27 cellular contexts compared by ENCODE assay signal in the genomic region with DNA sequence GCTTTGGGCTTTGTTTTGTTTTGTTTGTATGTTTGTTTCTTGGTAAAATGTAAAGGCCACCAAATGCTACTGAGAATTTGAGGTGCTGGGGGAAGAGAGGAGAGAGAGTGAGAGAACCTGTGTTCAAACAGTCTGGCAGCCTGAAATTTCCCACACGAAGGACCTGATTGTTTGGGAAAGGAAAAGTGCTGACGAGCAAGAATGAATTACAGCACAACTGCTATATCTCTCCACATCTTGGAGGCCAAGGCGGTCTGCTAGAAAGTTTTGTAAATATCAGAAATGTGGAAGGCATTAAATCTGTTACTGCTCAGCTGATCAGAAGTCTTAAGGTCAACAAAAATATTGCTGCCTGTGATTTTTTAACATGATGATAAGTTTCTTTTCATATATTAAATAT.
A peak's percentile ranks its signal among the peaks of the same experiment; 100 is the strongest.
DNase-seq lines count a peak whose midpoint lies in the region; ATAC-seq and TF ChIP-seq lines count a peak whose summit lies in the region.
"Had no signal": no experiment of that assay in that cellular context is flagged by ENCODE, and none has a peak within 500 bp of the region (broad histone marks: within the 10 kb centered on the region; RNA-seq: fewer than 3 reads in every experiment).

No MANE protein-coding gene starts in this region.

- H3K27me3 ChIP-seq in heart right ventricle (no peaks in the 10 kb centered on the region), parathyroid adenoma (ENCODE audit: control insufficient read depth, insufficient read depth, low read length) (no peaks in the 10 kb centered on the region), vagina (no peaks in the 10 kb centered on the region)
- H3K27me3 ChIP-seq: suprapubic skin had no signal

- H3K9me3 ChIP-seq in heart right ventricle (no peaks in the 10 kb centered on the region), parathyroid adenoma (ENCODE audit: control insufficient read depth, low read length) (no peaks in the 10 kb centered on the region), vagina (no peaks in the 10 kb centered on the region)
- H3K9me3 ChIP-seq: suprapubic skin, upper lobe of right lung had no signal

- TF ChIP-seq CTCF in heart right ventricle (IDR thresholded peaks at IDR 0.05), result no peak
- no peak for TF ChIP-seq CTCF in fibroblast of villous mesenchyme (IDR thresholded peaks at IDR 0.05; ENCODE audit: insufficient read depth, low read depth, low read length)
- TF ChIP-seq CTCF in parathyroid adenoma (IDR thresholded peaks at IDR 0.05), result no peak
- TF ChIP-seq CTCF in vagina (IDR thresholded peaks at IDR 0.05), result no peak

- H3K79me2 ChIP-seq in parathyroid adenoma, result peaks cover 11% of the 10 kb centered on the region

- WGBS in heart right ventricle, 2 donors, result 41 to 45% methylated on average over 3 of the region's 3 CpGs

- H3K4me1 ChIP-seq in heart right ventricle, result peaks cover 0 to 52% (median 17%) of the 10 kb centered on the region in 9 donors
- peaks cover 23% of the 10 kb centered on the region for H3K4me1 ChIP-seq in parathyroid adenoma
- H3K4me1 ChIP-seq in vagina, result peaks cover 20% of the 10 kb centered on the region
- H3K4me1 ChIP-seq: upper lobe of right lung had no signal

- TF ChIP-seq POLR2A in vagina (IDR thresholded peaks at IDR 0.05), result no peak

- H3K4me2 ChIP-seq in parathyroid adenoma (ENCODE audit: low read length), result peak overlapping the region; percentile 53

- intact Hi-C loops in left ventricle myocardium superior (cut with micrococcal nuclease) (no loop called here), heart right ventricle (cut with DNase I) (no loop called here), vagina (cut with DNase I) (no loop called here)

- no peak overlapping the region for H2AFZ ChIP-seq in parathyroid adenoma

- H3K4me3 ChIP-seq in heart right ventricle (no peak overlapping the region), fibroblast of villous mesenchyme (ENCODE audit: low read depth, low read length) (no peak overlapping the region), parathyroid adenoma (ENCODE audit: low read depth, low read length) (no peak overlapping the region), vagina (no peak overlapping the region)
- H3K4me3 ChIP-seq: suprapubic skin, upper lobe of right lung had no signal

- DNase-seq in left ventricle myocardium superior (no peak), heart right ventricle (no peak), fibroblast of villous mesenchyme (ENCODE audit: low read depth) (peak; percentile 88), vagina (ENCODE audit: extremely low spot score in 2 of 2) (no peak), NCI-H187 (lab: John Stamatoyannopoulos, UW) (no peak)
- DNase-seq: activated B cell treated with CpG ODN at 0.5 μM for 24 hours; activated CD8-positive, alpha-beta memory T cell treated with anti-CD3 and anti-CD28 coated beads, Interleukin-2, amount 10 ng/mL, durations not matched to agents 7 days and 5 days; activated T-cell treated with anti-CD3 and anti-CD28 coated beads, Interleukin-2, amount 50 U/mL, for 4 hours; caudate nucleus; CD4-positive, CD25-positive, alpha-beta regulatory T cell; DMS79 treated with DMSO at 0.1 percent for 48 hours; effector memory CD8-positive, alpha-beta T cell; foreskin melanocyte; mammary epithelial cell; NCI-H1048; NCI-H2171; NCI-H510A treated with DMSO at 0.1 percent for 48 hours; PC-3; small intestine; stimulated activated naive CD4-positive, alpha-beta T cell; upper lobe of right lung had no signal

- peaks cover 0 to 20% (median 0%) of the 10 kb centered on the region in 9 donors for H3K36me3 ChIP-seq in heart right ventricle
- H3K36me3 ChIP-seq in parathyroid adenoma (ENCODE audit: control insufficient read depth, insufficient read depth, low read length), result no peaks in the 10 kb centered on the region
- no peaks in the 10 kb centered on the region for H3K36me3 ChIP-seq in vagina
- H3K36me3 ChIP-seq: suprapubic skin, upper lobe of right lung had no signal

- no peak overlapping the region for H3K9ac ChIP-seq in parathyroid adenoma

- H3K27ac ChIP-seq in heart right ventricle, result peak overlapping the region in 5 of 10 donors; percentile 4 to 58 (median 23)
- H3K27ac ChIP-seq in parathyroid adenoma, result peak overlapping the region; percentile 94
- peak overlapping the region; percentile 54 for H3K27ac ChIP-seq in vagina
- H3K27ac ChIP-seq: suprapubic skin, upper lobe of right lung had no signal

- ATAC-seq in left ventricle myocardium superior (peak; percentile 10), heart right ventricle (no peak), GM21528 (IDR thresholded peaks at IDR 0.05; ENCODE audit: low FRiP score, unreplicated experiment) (no peak), GM21423 (IDR thresholded peaks at IDR 0.05; ENCODE audit: unreplicated experiment) (no peak)
- ATAC-seq: activated CD8-positive, alpha-beta memory T cell treated with anti-CD3 and anti-CD28 coated beads, Interleukin-2, amount 10 ng/mL, durations not matched to agents 7 days and 5 days; activated T-cell treated with anti-CD3 and anti-CD28 coated beads, Interleukin-2, amount 50 U/mL, for 4 hours; effector memory CD8-positive, alpha-beta T cell; esophagus mucosa; Right ventricle myocardium inferior; upper lobe of right lung had no signal
